In genomic region chr10:46591053-46591452, GRCh38 we compare ENCODE assay signal across 7 cellular contexts. TPM values are rescaled to one million over a fixed set of nuclear protein-coding genes. Genes with fewer than 3 reads are reported as not detected.
"Had no signal": no experiment of that assay in that cellular context is flagged by ENCODE, and none has a peak within 500 bp of the region (broad histone marks: within the 10 kb centered on the region; RNA-seq: fewer than 3 reads in every experiment).

No MANE protein-coding gene starts in this region.

RNA-seq across cellular contexts. Expression of gene SYT15, which starts 12.1 kb away (rescaled TPM):
- total RNA-seq: PC-3, SJCRH30, SK-MEL-5 had no signal

RNA-seq across cellular contexts. Expression of gene GPRIN2, which starts 34.6 kb away (rescaled TPM):
- total RNA-seq: OCI-LY7, Right ventricle myocardium inferior, Right ventricle myocardium superior, RPMI7951, SJCRH30, SK-MEL-5 had no signal
